Comparison of ENCODE assay signal across 9 cellular contexts in the genomic region with DNA sequence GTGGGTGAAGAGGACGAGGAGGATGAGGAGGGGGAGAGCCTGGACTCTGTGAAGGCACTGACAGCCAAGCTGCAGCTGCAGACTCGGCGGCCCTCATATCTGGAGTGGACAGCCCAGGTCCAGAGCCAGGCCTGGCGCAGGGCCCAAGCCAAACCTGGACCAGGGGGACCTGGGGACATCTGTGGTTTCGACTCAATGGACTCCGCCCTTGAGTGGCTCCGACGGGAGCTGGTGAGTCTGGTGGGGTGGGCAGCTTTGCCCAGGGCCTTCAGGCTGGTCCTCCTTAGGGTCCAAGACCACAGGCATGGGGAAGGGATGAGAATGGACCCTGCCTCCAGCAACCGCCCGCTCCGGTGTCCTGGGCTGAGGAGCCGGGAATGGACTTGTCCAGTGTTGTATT. TPM values are rescaled to one million over a fixed set of nuclear protein-coding genes. Genes with fewer than 3 reads are reported as not detected.
DNase-seq lines count a peak whose midpoint lies in the region; ATAC-seq and TF ChIP-seq lines count a peak whose summit lies in the region.
"Had no signal": no experiment of that assay in that cellular context is flagged by ENCODE, and none has a peak within 500 bp of the region (broad histone marks: within the 10 kb centered on the region; RNA-seq: fewer than 3 reads in every experiment).

No MANE protein-coding gene starts in this region.

- no peaks in the 10 kb centered on the region for H3K9me3 Mint-ChIP-seq in IgD-negative memory B cell
- H3K9me3 Mint-ChIP-seq in activated T-helper 2 cell treated with anti-CD3 and anti-CD28 coated beads, Interferon-gamma antibody, Interleukin-2, Interleukin-4, amounts not matched to agents 10 μg/mL and 5 μg/mL and 100 μg/mL, durations not matched to agents 14 hours and 24 hours and 36 hours, result no peaks in the 10 kb centered on the region

- no peak for DNase-seq in activated T-helper 2 cell treated with anti-CD3 and anti-CD28 coated beads, Interferon-gamma antibody, Interleukin-2, Interleukin-4, amounts not matched to agents 10 μg/mL and 5 μg/mL and 100 μg/mL, durations not matched to agents 14 hours and 24 hours and 36 hours (ENCODE audit: low spot score)
- no peak for DNase-seq in left lung
- DNase-seq in stomach, result no peak
- DNase-seq in activated CD4-positive, CD25-positive, alpha-beta regulatory T cell treated with anti-CD3 and anti-CD28 coated beads, Interleukin-2, amount 50 U/mL, for 72 hours, result no peak
- no peak for DNase-seq in stimulated activated naive CD4-positive, alpha-beta T cell treated with Interleukin-2 at 50 U/mL for 16 hours (lab: John Stamatoyannopoulos, UW)
- DNase-seq: GDM1, NCI-H446 had no signal

- peak overlapping the region; percentile 91 to 97 (median 95) for H3K27ac Mint-ChIP-seq in IgD-negative memory B cell
- H3K27ac Mint-ChIP-seq in activated T-helper 2 cell treated with anti-CD3 and anti-CD28 coated beads, Interferon-gamma antibody, Interleukin-2, Interleukin-4, amounts not matched to agents 10 μg/mL and 5 μg/mL and 100 μg/mL, durations not matched to agents 14 hours and 24 hours and 36 hours, result peak overlapping the region; percentile 94

- intact Hi-C loops in activated T-helper 2 cell treated with anti-CD3 and anti-CD28 coated beads, Interferon-gamma antibody, Interleukin-2, Interleukin-4, amounts not matched to agents 10 μg/mL and 5 μg/mL and 100 μg/mL, durations not matched to agents 14 hours and 24 hours and 36 hours (cut with micrococcal nuclease), result no loop called here
- intact Hi-C loops in left lung (cut with DNase I) (no loop called here), stomach (cut with DNase I; ENCODE audit: low total_unique reads) (no loop called here)

- H3K4me3 ChIP-seq in left lung (peak overlapping the region in 1 of 2 donors; percentile 28), stomach (no peak overlapping the region)

- peaks cover 2% of the 10 kb centered on the region for H3K27me3 Mint-ChIP-seq in IgD-negative memory B cell
- no peaks in the 10 kb centered on the region for H3K27me3 Mint-ChIP-seq in activated T-helper 2 cell treated with anti-CD3 and anti-CD28 coated beads, Interferon-gamma antibody, Interleukin-2, Interleukin-4, amounts not matched to agents 10 μg/mL and 5 μg/mL and 100 μg/mL, durations not matched to agents 14 hours and 24 hours and 36 hours (ENCODE audit: low read depth)

- H3K4me1 ChIP-seq in left lung, result peaks cover 10 to 64% of the 10 kb centered on the region in 2 donors
- H3K4me1 ChIP-seq in stomach, result peaks cover 12 to 50% (median 21%) of the 10 kb centered on the region in 4 donors

- H3K36me3 ChIP-seq in left lung (no peaks in the 10 kb centered on the region), stomach (no peaks in the 10 kb centered on the region)

- no peak for TF ChIP-seq EP300 in stomach (IDR thresholded peaks at IDR 0.05)

- peaks cover 42 to 53% (median 51%) of the 10 kb centered on the region in 3 donors for H3K4me1 Mint-ChIP-seq in IgD-negative memory B cell
- peaks cover 34% of the 10 kb centered on the region for H3K4me1 Mint-ChIP-seq in activated T-helper 2 cell treated with anti-CD3 and anti-CD28 coated beads, Interferon-gamma antibody, Interleukin-2, Interleukin-4, amounts not matched to agents 10 μg/mL and 5 μg/mL and 100 μg/mL, durations not matched to agents 14 hours and 24 hours and 36 hours (ENCODE audit: low read depth)

- TF ChIP-seq POLR2A in stomach (IDR thresholded peaks at IDR 0.05), result no peak

- H3K9me3 ChIP-seq in left lung (no peaks in the 10 kb centered on the region), stomach (no peaks in the 10 kb centered on the region)

- ATAC-seq in left lung (no peak), HG02885 (IDR thresholded peaks at IDR 0.05; ENCODE audit: poor library complexity, unreplicated experiment) (no peak)

- peak overlapping the region in 2 of 4 donors; percentile 18 to 84 for H3K4me3 Mint-ChIP-seq in IgD-negative memory B cell
- peak overlapping the region; percentile 66 for H3K4me3 Mint-ChIP-seq in activated T-helper 2 cell treated with anti-CD3 and anti-CD28 coated beads, Interferon-gamma antibody, Interleukin-2, Interleukin-4, amounts not matched to agents 10 μg/mL and 5 μg/mL and 100 μg/mL, durations not matched to agents 14 hours and 24 hours and 36 hours (ENCODE audit: low read depth)

- H3K36me3 Mint-ChIP-seq in IgD-negative memory B cell, result no peaks in the 10 kb centered on the region
- H3K36me3 Mint-ChIP-seq in activated T-helper 2 cell treated with anti-CD3 and anti-CD28 coated beads, Interferon-gamma antibody, Interleukin-2, Interleukin-4, amounts not matched to agents 10 μg/mL and 5 μg/mL and 100 μg/mL, durations not matched to agents 14 hours and 24 hours and 36 hours (ENCODE audit: low read depth), result peaks cover 10% of the 10 kb centered on the region

- TF ChIP-seq CTCF in left lung (IDR thresholded peaks at IDR 0.05), result no peak
- TF ChIP-seq CTCF in stomach (IDR thresholded peaks at IDR 0.05), result no peak

- no peaks in the 10 kb centered on the region for H3K27me3 ChIP-seq in left lung
- H3K27me3 ChIP-seq in stomach, result no peaks in the 10 kb centered on the region

- WGBS in stomach, 5 donors, result 60 to 94% (median 66%) methylated on average over 5 to 12 of the region's 12 CpGs

- H3K27ac ChIP-seq in left lung (peak overlapping the region; percentile 59 to 75), stomach (peak overlapping the region; percentile 15 to 78 (median 69))

RNA-seq across cellular contexts. Expression of gene FAM167B, which starts 0.4 kb away (rescaled TPM):
- polyA plus RNA-seq in IgD-negative memory B cell (not detected), stomach (1 to 10 TPM; 3.6 to 7.1 (median 4.7) TPM)
- total RNA-seq in activated T-helper 2 cell treated with anti-CD3 and anti-CD28 coated beads, Interferon-gamma antibody, Interleukin-2, Interleukin-4, amounts not matched to agents 10 μg/mL and 5 μg/mL and 100 μg/mL, durations not matched to agents 14 hours and 24 hours and 36 hours, result 0.78 and 0.80 TPM in 2 replicates
- total RNA-seq in left lung (10 to 100 TPM; 15.2 to 16.8 TPM), stomach (10 to 100 TPM in 1 of 5 donors, 1 to 10 TPM in 1, not detected in 3; 1.6 to 36.8 TPM)

RNA-seq across cellular contexts. Expression of gene LCK, which starts 3.6 kb away (rescaled TPM):
- polyA plus RNA-seq in IgD-negative memory B cell (80.5 TPM), stomach (1 to 10 TPM; 1.5 to 4.1 (median 2.3) TPM)
- total RNA-seq in activated T-helper 2 cell treated with anti-CD3 and anti-CD28 coated beads, Interferon-gamma antibody, Interleukin-2, Interleukin-4, amounts not matched to agents 10 μg/mL and 5 μg/mL and 100 μg/mL, durations not matched to agents 14 hours and 24 hours and 36 hours, result 221 and 232 TPM in 2 replicates
- total RNA-seq in left lung (1 to 10 TPM; 3.3 to 8.8 TPM), stomach (1 to 10 TPM in 4 of 5 donors, under 1 TPM in 1; 0.58 to 6.4 (median 2.0) TPM)

RNA-seq across cellular contexts. Expression of gene EIF3I, which starts 25.2 kb away (rescaled TPM):
- polyA plus RNA-seq in IgD-negative memory B cell (154 TPM), stomach (100 to 1,000 TPM; 180 to 245 (median 198) TPM)
- total RNA-seq in activated T-helper 2 cell treated with anti-CD3 and anti-CD28 coated beads, Interferon-gamma antibody, Interleukin-2, Interleukin-4, amounts not matched to agents 10 μg/mL and 5 μg/mL and 100 μg/mL, durations not matched to agents 14 hours and 24 hours and 36 hours, result 287 and 293 TPM in 2 replicates
- total RNA-seq in left lung (100 to 1,000 TPM; 118 to 172 TPM), stomach (100 to 1,000 TPM in 2 of 5 donors, 10 to 100 TPM in 3; 21.1 to 444 (median 90.1) TPM)

RNA-seq across cellular contexts. Expression of gene TMEM234, which starts 25.3 kb away (rescaled TPM):
- polyA plus RNA-seq in IgD-negative memory B cell, result 7.2 TPM
- total RNA-seq in activated T-helper 2 cell treated with anti-CD3 and anti-CD28 coated beads, Interferon-gamma antibody, Interleukin-2, Interleukin-4, amounts not matched to agents 10 μg/mL and 5 μg/mL and 100 μg/mL, durations not matched to agents 14 hours and 24 hours and 36 hours, result 10.7 and 12.1 TPM in 2 replicates
- total RNA-seq in left lung, result 10 to 100 TPM; 19.3 to 21.0 TPM
- 100 to 1,000 TPM in 1 of 5 donors, 10 to 100 TPM in 4; 19.1 to 169 (median 27.1) TPM for total RNA-seq in stomach
- polyA plus RNA-seq in stomach, result 10 to 100 TPM; 11.6 to 14.3 (median 13.4) TPM

RNA-seq across cellular contexts. Expression of gene DCDC2B, which starts 38.6 kb away (rescaled TPM):
- polyA plus RNA-seq in IgD-negative memory B cell (not detected), stomach (not detected)
- total RNA-seq in activated T-helper 2 cell treated with anti-CD3 and anti-CD28 coated beads, Interferon-gamma antibody, Interleukin-2, Interleukin-4, amounts not matched to agents 10 μg/mL and 5 μg/mL and 100 μg/mL, durations not matched to agents 14 hours and 24 hours and 36 hours, result 0.14 TPM in 1 of 2 replicates, not detected in the other
- total RNA-seq in left lung (1 to 10 TPM in 1 of 2 donors, not detected in 1; 2.3 TPM), stomach (not detected)

Comparison
In these comparisons a context has a peak if more than half of its experiments do, and no peak if none do; other contexts are left out.
1. RNA of gene LCK, which starts 3.6 kb away (total RNA-seq): 221 to 232 TPM in activated T-helper 2 cell treated with anti-CD3 and anti-CD28 coated beads, Interferon-gamma antibody, Interleukin-2, Interleukin-4, amounts not matched to agents 10 μg/mL and 5 μg/mL and 100 μg/mL, durations not matched to agents 14 hours and 24 hours and 36 hours; 3.3 to 8.8 TPM in left lung and 0.58 to 6.4 TPM in stomach; every median in the first group is over 10 times any median in the second.